ENCODE assay signal across 24 cellular contexts in genomic region chr11:9473408-9473807, GRCh38. TPM values are rescaled to one million over a fixed set of nuclear protein-coding genes. Genes with fewer than 3 reads are reported as not detected.
A peak's percentile ranks its signal among the peaks of the same experiment; 100 is the strongest.
DNase-seq lines count a peak whose midpoint lies in the region; ATAC-seq and TF ChIP-seq lines count a peak whose summit lies in the region.
"Had no signal": no experiment of that assay in that cellular context is flagged by ENCODE, and none has a peak within 500 bp of the region (broad histone marks: within the 10 kb centered on the region; RNA-seq: fewer than 3 reads in every experiment).

No MANE protein-coding gene starts in this region.

- H3K4me3 Mint-ChIP-seq in activated CD4-positive, alpha-beta T cell treated with anti-CD3 and anti-CD28 coated beads, Interleukin-2, amount 10 ng/mL, durations not matched to agents 24 days and 14 days: no peak overlapping the region
- H3K4me3 Mint-ChIP-seq: activated CD4-positive, alpha-beta memory T cell treated with anti-CD3 and anti-CD28 coated beads for 36 hours; activated naive CD8-positive, alpha-beta T cell treated with anti-CD3 and anti-CD28 coated beads for 36 hours; CD8-positive, alpha-beta T cell; central memory CD8-positive, alpha-beta T cell; naive thymus-derived CD4-positive, alpha-beta T cell had no signal

- no peaks in the 10 kb centered on the region for H3K9me3 Mint-ChIP-seq in activated CD4-positive, alpha-beta T cell treated with anti-CD3 and anti-CD28 coated beads, Interleukin-2, amount 10 ng/mL, durations not matched to agents 24 days and 14 days
- H3K9me3 Mint-ChIP-seq: activated CD4-positive, alpha-beta memory T cell treated with anti-CD3 and anti-CD28 coated beads for 36 hours; activated naive CD8-positive, alpha-beta T cell treated with anti-CD3 and anti-CD28 coated beads for 36 hours; activated T-helper 2 cell treated with anti-CD3 and anti-CD28 coated beads, Interferon-gamma antibody, Interleukin-2, Interleukin-4, amounts not matched to agents 10 μg/mL and 5 μg/mL and 100 μg/mL, durations not matched to agents 14 hours and 24 hours and 36 hours; CD8-positive, alpha-beta T cell; central memory CD8-positive, alpha-beta T cell; naive thymus-derived CD4-positive, alpha-beta T cell had no signal

- ATAC-seq in HG03159 (IDR thresholded peaks at IDR 0.05; ENCODE audit: unreplicated experiment): no peak
- ATAC-seq: CD8-positive, alpha-beta T cell; heart left ventricle; left colon; naive thymus-derived CD4-positive, alpha-beta T cell had no signal

- DNase-seq in NCI-H1417 (lab: John Stamatoyannopoulos, UW) (peak in 2 of 3 experiments; percentile 44 to 61), NCI-H1417 treated with DMSO at 0.1 percent for 48 hours (lab: John Stamatoyannopoulos, UW) (no peak), NCI-H69 (lab: John Stamatoyannopoulos, UW) (peak; percentile 89), kidney epithelial cell (ENCODE audit: low read depth) (peak; percentile 52), renal cortical epithelial cell (ENCODE audit: low read depth) (peak; percentile 16), posterior cingulate gyrus (no peak)
- no peak for DNase-seq in activated CD4-positive, alpha-beta T cell treated with anti-CD3 and anti-CD28 coated beads, Interleukin-2, amount 10 ng/mL, durations not matched to agents 24 days and 14 days
- DNase-seq: 8988T; activated CD4-positive, alpha-beta memory T cell treated with anti-CD3 and anti-CD28 coated beads for 36 hours; activated CD8-positive, alpha-beta memory T cell treated with anti-CD3 and anti-CD28 coated beads, Interleukin-2, amount 50 U/mL, for 48 hours; activated naive CD8-positive, alpha-beta T cell treated with anti-CD3 and anti-CD28 coated beads for 36 hours; CD8-positive, alpha-beta T cell; DMS 273 treated with DMSO at 0.1 percent for 48 hours; heart left ventricle; left colon; naive thymus-derived CD4-positive, alpha-beta T cell; NCI-H1105 treated with DMSO at 0.1 percent for 48 hours; NCI-H526; SW 1271; T1000 had no signal

- H3K27me3 Mint-ChIP-seq in activated CD4-positive, alpha-beta T cell treated with anti-CD3 and anti-CD28 coated beads, Interleukin-2, amount 10 ng/mL, durations not matched to agents 24 days and 14 days: no peaks in the 10 kb centered on the region
- H3K27me3 Mint-ChIP-seq: activated CD4-positive, alpha-beta memory T cell treated with anti-CD3 and anti-CD28 coated beads for 36 hours; activated naive CD8-positive, alpha-beta T cell treated with anti-CD3 and anti-CD28 coated beads for 36 hours; central memory CD8-positive, alpha-beta T cell; naive thymus-derived CD4-positive, alpha-beta T cell had no signal

- peaks cover 7% of the 10 kb centered on the region for H3K4me1 Mint-ChIP-seq in activated CD4-positive, alpha-beta T cell treated with anti-CD3 and anti-CD28 coated beads, Interleukin-2, amount 10 ng/mL, durations not matched to agents 24 days and 14 days
- H3K4me1 Mint-ChIP-seq: activated naive CD8-positive, alpha-beta T cell treated with anti-CD3 and anti-CD28 coated beads for 36 hours had no signal

- peaks cover 44% of the 10 kb centered on the region for H3K36me3 Mint-ChIP-seq in activated CD4-positive, alpha-beta T cell treated with anti-CD3 and anti-CD28 coated beads, Interleukin-2, amount 10 ng/mL, durations not matched to agents 24 days and 14 days (ENCODE audit: low read depth)

- no peak overlapping the region for H3K27ac Mint-ChIP-seq in activated CD4-positive, alpha-beta T cell treated with anti-CD3 and anti-CD28 coated beads, Interleukin-2, amount 10 ng/mL, durations not matched to agents 24 days and 14 days
- H3K27ac Mint-ChIP-seq: activated CD4-positive, alpha-beta memory T cell treated with anti-CD3 and anti-CD28 coated beads for 36 hours; activated naive CD8-positive, alpha-beta T cell treated with anti-CD3 and anti-CD28 coated beads for 36 hours; activated T-helper 2 cell treated with anti-CD3 and anti-CD28 coated beads, Interferon-gamma antibody, Interleukin-2, Interleukin-4, amounts not matched to agents 10 μg/mL and 5 μg/mL and 100 μg/mL, durations not matched to agents 14 hours and 24 hours and 36 hours; CD8-positive, alpha-beta T cell; naive thymus-derived CD4-positive, alpha-beta T cell had no signal

- intact Hi-C loops in posterior cingulate gyrus (cut with DNase I): no loop called here
- intact Hi-C loops in activated CD4-positive, alpha-beta T cell treated with anti-CD3 and anti-CD28 coated beads, Interleukin-2, amount 10 ng/mL, durations not matched to agents 24 days and 14 days (cut with micrococcal nuclease): no loop called here

- no peaks in the 10 kb centered on the region for H3K36me3 ChIP-seq in kidney epithelial cell (ENCODE audit: control insufficient read depth, insufficient read depth, low read length)

- TF ChIP-seq CTCF in kidney epithelial cell (IDR thresholded peaks at IDR 0.05; ENCODE audit: insufficient read depth, low read length, poor library complexity, severe bottlenecking): no peak

- H3K4me3 ChIP-seq in kidney epithelial cell (ENCODE audit: low read depth, low read length): no peak overlapping the region
- H3K4me3 ChIP-seq: heart left ventricle, tibial nerve had no signal

- no peaks in the 10 kb centered on the region for H3K27me3 ChIP-seq in kidney epithelial cell (ENCODE audit: control insufficient read depth, insufficient read depth, low read length)
- H3K27me3 ChIP-seq: heart left ventricle, tibial nerve had no signal

RNA-seq across cellular contexts. Expression of gene ZNF143, which starts 12.6 kb away (rescaled TPM):
- total RNA-seq in kidney epithelial cell (14.7 and 19.2 TPM in 2 replicates), renal cortical epithelial cell (25.5 and 40.0 TPM in 2 replicates)
- 38.6 and 39.2 TPM in 2 replicates for total RNA-seq in activated CD4-positive, alpha-beta T cell treated with anti-CD3 and anti-CD28 coated beads, Interleukin-2, amount 10 ng/mL, durations not matched to agents 24 days and 14 days

Comparison
In these comparisons a context has a peak if more than half of its experiments do, and no peak if none do; other contexts are left out.
1. DNase-seq: peak in NCI-H1417 (2 of 3), NCI-H69 (single experiment), kidney epithelial cell (single experiment) and renal cortical epithelial cell (single experiment); none in NCI-H1417 treated with DMSO at 0.1 percent for 48 hours (single experiment), posterior cingulate gyrus (0 of 10) and activated CD4-positive, alpha-beta T cell treated with anti-CD3 and anti-CD28 coated beads, Interleukin-2, amount 10 ng/mL, durations not matched to agents 24 days and 14 days (single experiment).